1 cellular context compared by ENCODE assay signal in the genomic region with DNA sequence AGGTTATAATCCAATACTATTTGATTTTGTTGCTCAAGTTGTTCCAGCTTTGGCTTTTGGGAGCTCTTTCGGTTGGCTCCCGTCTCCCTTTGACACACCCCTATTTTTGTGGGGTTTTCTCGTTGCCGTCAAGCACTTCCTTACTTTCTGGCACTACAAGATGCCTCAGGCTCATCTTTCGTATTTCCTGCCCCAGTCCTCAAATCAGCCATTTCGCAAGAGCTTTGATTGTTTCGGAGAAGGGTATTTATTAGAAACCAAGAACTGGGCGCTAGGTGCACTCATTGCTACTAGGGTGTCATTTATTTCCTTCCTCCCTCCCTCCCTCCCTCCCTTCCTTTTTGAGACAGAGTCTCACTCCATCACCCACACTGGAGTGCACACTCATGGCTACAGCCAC.
TF ChIP-seq lines count a peak whose summit lies in the region.

No MANE protein-coding gene starts in this region.

TF ChIP-seq in H1, 55 proteins besides CTCF, POLR2A, EP300 and RAD21:
- no peak for TF ChIP-seq HDAC2 (IDR thresholded peaks at IDR 0.05; ENCODE audit: borderline replicate concordance in 1 of 2, low read depth in 2 of 2, low read length in 2 of 2)
- no peak for TF ChIP-seq CHD2 (IDR thresholded peaks at IDR 0.05; ENCODE audit: low read length)
- TF ChIP-seq SP4 (IDR thresholded peaks at IDR 0.05; ENCODE audit: low read length), result no peak
- no peak for TF ChIP-seq RFX5 (IDR thresholded peaks at IDR 0.05; ENCODE audit: borderline replicate concordance, low read depth, low read length)
- TF ChIP-seq RNF2 (IDR thresholded peaks at IDR 0.05; ENCODE audit: borderline replicate concordance, low read depth, low read length, missing control alignments, poor library complexity, severe bottlenecking), result no peak
- no peak for TF ChIP-seq ASH2L (IDR thresholded peaks at IDR 0.05; ENCODE audit: low read length)
- TF ChIP-seq, protein P1, sequence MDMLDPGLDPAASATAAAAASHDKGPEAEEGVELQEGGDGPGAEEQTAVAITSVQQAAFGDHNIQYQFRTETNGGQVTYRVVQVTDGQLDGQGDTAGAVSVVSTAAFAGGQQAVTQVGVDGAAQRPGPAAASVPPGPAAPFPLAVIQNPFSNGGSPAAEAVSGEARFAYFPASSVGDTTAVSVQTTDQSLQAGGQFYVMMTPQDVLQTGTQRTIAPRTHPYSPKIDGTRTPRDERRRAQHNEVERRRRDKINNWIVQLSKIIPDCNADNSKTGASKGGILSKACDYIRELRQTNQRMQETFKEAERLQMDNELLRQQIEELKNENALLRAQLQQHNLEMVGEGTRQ (IDR thresholded peaks at IDR 0.05; ENCODE audit: low read length), result no peak
- TF ChIP-seq, protein P2, sequence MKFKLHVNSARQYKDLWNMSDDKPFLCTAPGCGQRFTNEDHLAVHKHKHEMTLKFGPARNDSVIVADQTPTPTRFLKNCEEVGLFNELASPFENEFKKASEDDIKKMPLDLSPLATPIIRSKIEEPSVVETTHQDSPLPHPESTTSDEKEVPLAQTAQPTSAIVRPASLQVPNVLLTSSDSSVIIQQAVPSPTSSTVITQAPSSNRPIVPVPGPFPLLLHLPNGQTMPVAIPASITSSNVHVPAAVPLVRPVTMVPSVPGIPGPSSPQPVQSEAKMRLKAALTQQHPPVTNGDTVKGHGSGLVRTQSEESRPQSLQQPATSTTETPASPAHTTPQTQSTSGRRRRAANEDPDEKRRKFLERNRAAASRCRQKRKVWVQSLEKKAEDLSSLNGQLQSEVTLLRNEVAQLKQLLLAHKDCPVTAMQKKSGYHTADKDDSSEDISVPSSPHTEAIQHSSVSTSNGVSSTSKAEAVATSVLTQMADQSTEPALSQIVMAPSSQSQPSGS (IDR thresholded peaks at IDR 0.05; ENCODE audit: low read length), result no peak
- no peak for TF ChIP-seq CBX5 (IDR thresholded peaks at IDR 0.05; ENCODE audit: low read depth, low read length)
- TF ChIP-seq TAF1 (IDR thresholded peaks at IDR 0.05; ENCODE audit: low read depth, low read length), result no peak
- TF ChIP-seq KDM5A (IDR thresholded peaks at IDR 0.05; ENCODE audit: low read length), result no peak
- TF ChIP-seq CHD1 (IDR thresholded peaks at IDR 0.05; ENCODE audit: low read depth, low read length), result no peak
- no peak for TF ChIP-seq SP2 (IDR thresholded peaks at IDR 0.05; ENCODE audit: low read length)
- no peak for TF ChIP-seq ATF3 (IDR thresholded peaks at IDR 0.05; ENCODE audit: insufficient read depth, low read depth, low read length)
- TF ChIP-seq JUN (IDR thresholded peaks at IDR 0.05; ENCODE audit: low read depth, low read length), result no peak
- TF ChIP-seq RBBP5 (IDR thresholded peaks at IDR 0.05; ENCODE audit: borderline replicate concordance, low read depth, low read length), result no peak
- TF ChIP-seq ZNF274 (IDR thresholded peaks at IDR 0.05; ENCODE audit: borderline replicate concordance, extremely low read depth, low read length), result no peak
- TF ChIP-seq TBP (IDR thresholded peaks at IDR 0.05; ENCODE audit: low read depth, low read length), result no peak
- no peak for TF ChIP-seq TCF12 (IDR thresholded peaks at IDR 0.05; ENCODE audit: low read depth, low read length)
